In genomic region chr7:151249034-151249731, GRCh38 we compare ENCODE assay signal across 8 cellular contexts. TPM values are rescaled to one million over a fixed set of nuclear protein-coding genes. Genes with fewer than 3 reads are reported as not detected.
DNase-seq lines count a peak whose midpoint lies in the region; ATAC-seq and TF ChIP-seq lines count a peak whose summit lies in the region.

No MANE protein-coding gene starts in this region.

- no peak for ATAC-seq in HG03378 (IDR thresholded peaks at IDR 0.05; ENCODE audit: unreplicated experiment)

- H3K4me1 ChIP-seq in Peyer's patch: peaks cover 0 to 65% (median 26%) of the 10 kb centered on the region in 4 donors
- H3K4me1 ChIP-seq in iPS-18a (ENCODE audit: control insufficient read depth, low read depth, low read length): peaks cover 34% of the 10 kb centered on the region
- peaks cover 0 to 86% (median 82%) of the 10 kb centered on the region in 4 donors for H3K4me1 ChIP-seq in sigmoid colon

- H3K27me3 ChIP-seq in Peyer's patch: no peaks in the 10 kb centered on the region
- H3K27me3 ChIP-seq in iPS-18a (ENCODE audit: control insufficient read depth, insufficient read depth, low read length): peaks cover 78% of the 10 kb centered on the region
- H3K27me3 ChIP-seq in sigmoid colon: peaks cover 0 to 6% (median 2%) of the 10 kb centered on the region in 3 donors

- intact Hi-C loops in MCF 10A (cut with micrococcal nuclease) (no loop called here), sigmoid colon (cut with DNase I) (loop anchor here (5.0 kb wide), 1 partner anchor 198 kb away; no protein-coding TSS in a partner anchor)

- no TSS peak for BruUV-seq in MCF 10A (replicated peaks; lab: Mats Ljungman, UMichigan)

- POLR2A ChIA-PET in MCF 10A (lab: Yijun Ruan, JAX): interaction anchor here (0.7 to 2.2 kb wide), 3 partner anchors 10 to 22 kb away, joined by 3 to 6 read pairs (median 3); partner anchors contain the start of genes ABCF2 and CHPF2

- H3K27ac ChIP-seq in Peyer's patch (peak overlapping the region; percentile 65 to 83 (median 68)), iPS-18a (ENCODE audit: low read length) (no peak overlapping the region), sigmoid colon (peak overlapping the region; percentile 93 to 95 (median 94))

- WGBS in sigmoid colon, 2 donors: 3 to 4% methylated on average over 45 of the region's 45 CpGs

- no peaks in the 10 kb centered on the region for H3K9me3 Mint-ChIP-seq in MCF 10A (ENCODE audit: unreplicated experiment)

- peak overlapping the region; percentile 55 for H3K27ac Mint-ChIP-seq in MCF 10A (ENCODE audit: low read depth, unreplicated experiment)

- H3K36me3 Mint-ChIP-seq in MCF 10A (ENCODE audit: insufficient read depth, unreplicated experiment): no peaks in the 10 kb centered on the region

- H3K36me3 ChIP-seq in Peyer's patch (no peaks in the 10 kb centered on the region), iPS-18a (ENCODE audit: control insufficient read depth, low read depth, low read length) (no peaks in the 10 kb centered on the region), sigmoid colon (no peaks in the 10 kb centered on the region)

- H3K27me3 Mint-ChIP-seq in MCF 10A (ENCODE audit: insufficient read depth, unreplicated experiment): no peaks in the 10 kb centered on the region

- H3K9me3 ChIP-seq in Peyer's patch (peaks cover 0 to 5% (median 0%) of the 10 kb centered on the region in 4 donors), iPS-18a (ENCODE audit: control insufficient read depth, low read depth, low read length) (no peaks in the 10 kb centered on the region), sigmoid colon (no peaks in the 10 kb centered on the region)

- H3K4me1 Mint-ChIP-seq in MCF 10A (ENCODE audit: insufficient read depth, unreplicated experiment): peaks cover 42% of the 10 kb centered on the region

- CTCF ChIA-PET in MCF 10A (lab: Yijun Ruan, JAX): interaction anchor here (0.5 to 1.1 kb wide), 2 partner anchors 14 to 52 kb away, joined by 3 read pairs; no protein-coding TSS in a partner anchor

- TF ChIP-seq CTCF in Peyer's patch (IDR thresholded peaks at IDR 0.05) (no peak), MCF 10A (IDR thresholded peaks at IDR 0.05; ENCODE audit: unreplicated experiment) (no peak), sigmoid colon (IDR thresholded peaks at IDR 0.05) (no peak)

- no peak for TF ChIP-seq EP300 in sigmoid colon (IDR thresholded peaks at IDR 0.05)

- H3K4me3 ChIP-seq in Peyer's patch (peak overlapping the region; percentile 43 to 68 (median 61)), iPS-18a (ENCODE audit: low read length) (peak overlapping the region; percentile 49), sigmoid colon (peak overlapping the region; percentile 50 to 69 (median 68))

- peak overlapping the region; percentile 90 for H3K4me3 Mint-ChIP-seq in MCF 10A (ENCODE audit: unreplicated experiment)

- DNase-seq in NCI-H748 (lab: John Stamatoyannopoulos, UW; ENCODE audit: unreplicated experiment): peak; percentile 58
- no peak for DNase-seq in NCI-H748 treated with DMSO at 0.1 percent for 48 hours (lab: John Stamatoyannopoulos, UW)
- peak in 2 of 3 donors; percentile 63 to 66 for DNase-seq in Peyer's patch
- DNase-seq in MCF 10A (ENCODE audit: unreplicated experiment): peak; percentile 52
- DNase-seq in sigmoid colon: peak; percentile 85
- no peak for DNase-seq in SHP77 treated with DMSO at 0.1 percent for 48 hours (lab: John Stamatoyannopoulos, UW)

- H3K9ac ChIP-seq in iPS-18a (ENCODE audit: low read length): no peak overlapping the region

- TF ChIP-seq POLR2A in Peyer's patch (IDR thresholded peaks at IDR 0.05): no peak
- no peak for TF ChIP-seq POLR2A in sigmoid colon (IDR thresholded peaks at IDR 0.05)

RNA-seq across cellular contexts. Expression of gene SMARCD3, which starts 0.7 kb away (rescaled TPM):
- total RNA-seq in Peyer's patch: 10 to 100 TPM in 3 of 4 donors, 1 to 10 TPM in 1; 1.2 to 61.1 (median 18.3) TPM
- total RNA-seq in MCF 10A (2022): 3.8 and 5.3 TPM in 2 replicates
- total RNA-seq in sigmoid colon: 10 to 100 TPM; 38.8 to 63.1 (median 51.6) TPM
- 10 to 100 TPM in 1 of 3 donors, 1 to 10 TPM in 2; 4.2 to 15.6 (median 9.5) TPM for polyA plus RNA-seq in sigmoid colon

RNA-seq across cellular contexts. Expression of gene CHPF2, which starts 16.9 kb away (rescaled TPM):
- total RNA-seq in Peyer's patch: 10 to 100 TPM; 31.4 to 50.2 (median 43.2) TPM
- total RNA-seq in MCF 10A (2022): 28.2 and 33.8 TPM in 2 replicates
- 10 to 100 TPM; 14.3 to 36.3 (median 18.9) TPM for total RNA-seq in sigmoid colon
- 10 to 100 TPM in 1 of 3 donors, 1 to 10 TPM in 2; 5.4 to 27.9 (median 5.5) TPM for polyA plus RNA-seq in sigmoid colon

RNA-seq across cellular contexts. Expression of gene ABCF2, which starts 22.2 kb away (rescaled TPM):
- 10 to 100 TPM; 20.7 to 29.7 (median 26.4) TPM for total RNA-seq in Peyer's patch
- total RNA-seq in MCF 10A (2022): 47.3 and 72.4 TPM in 2 replicates
- total RNA-seq in sigmoid colon: 10 to 100 TPM; 25.8 to 34.6 (median 30.2) TPM
- 10 to 100 TPM; 18.3 to 34.6 (median 19.8) TPM for polyA plus RNA-seq in sigmoid colon

RNA-seq across cellular contexts. Expression of gene H2BK1, which starts 38.9 kb away (rescaled TPM):
- total RNA-seq in Peyer's patch: not detected
- not detected in 2 replicates for total RNA-seq in MCF 10A (2022)
- total RNA-seq in sigmoid colon: not detected
- polyA plus RNA-seq in sigmoid colon: not detected

Comparison
In these comparisons a context has a peak if more than half of its experiments do, and no peak if none do; other contexts are left out.
1. DNase-seq: peak in NCI-H748 (single experiment), Peyer's patch (2 of 3), MCF 10A (single experiment) and sigmoid colon (single experiment); none in NCI-H748 treated with DMSO at 0.1 percent for 48 hours (single experiment) and SHP77 treated with DMSO at 0.1 percent for 48 hours (single experiment).
2. Peak in every context shown above with its lines, with median percentiles within 50 percentile points of each other: H3K4me3 ChIP-seq.